ENCODE assay signal across 11 cellular contexts in genomic region chr12:64785816-64786215, GRCh38. TPM values are rescaled to one million over a fixed set of nuclear protein-coding genes. Genes with fewer than 3 reads are reported as not detected.
"Had no signal": no experiment of that assay in that cellular context is flagged by ENCODE, and none has a peak within 500 bp of the region (broad histone marks: within the 10 kb centered on the region; RNA-seq: fewer than 3 reads in every experiment).

No MANE protein-coding gene starts in this region.

- ATAC-seq: GM23338, HCT116 had no signal

- H3K9ac ChIP-seq: GM23248 had no signal

- H3K4me3 ChIP-seq: GM23248, GM23338, HAP-1 had no signal

- H3K9me3 ChIP-seq: HAP-1 had no signal

- FAIRE-seq: H1, H54 had no signal

- H2AFZ ChIP-seq: GM23248, GM23338 had no signal

- DNase-seq: GM23248, GOT3, H7, H9, HCEC 1CT, HFFc6 had no signal

- H3K27ac Mint-ChIP-seq: GM23338, H9, HFFc6 had no signal

- H3K27ac ChIP-seq: GM23248 had no signal

- H3K4me3 Mint-ChIP-seq: GM23338, H9, HFFc6 had no signal

- H3K4me2 ChIP-seq: GM23338 had no signal

RNA-seq across cellular contexts. Expression of gene TBC1D30, which starts 38.6 kb away (rescaled TPM):
- total RNA-seq: GM23248 had no signal
